14 cellular contexts compared by ENCODE assay signal in the genomic region with DNA sequence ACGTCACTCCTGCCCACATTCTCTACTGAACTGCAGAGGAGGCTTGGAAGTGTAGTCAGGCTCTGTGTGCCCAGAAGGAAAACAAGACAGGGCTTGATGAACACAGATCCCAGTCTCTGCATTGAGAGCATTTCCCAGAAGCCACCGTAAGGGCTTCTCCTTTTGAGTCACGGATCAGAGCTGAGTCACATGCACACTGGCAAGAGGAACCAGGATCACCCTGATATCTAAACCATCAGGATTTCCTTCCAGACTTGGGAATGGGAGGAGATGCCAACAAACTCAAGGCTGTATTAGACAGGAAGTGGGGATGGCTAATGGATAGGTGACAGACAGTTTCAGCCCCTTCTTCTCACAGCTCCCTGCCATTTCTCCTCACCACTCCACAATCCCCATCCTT. TPM values are rescaled to one million over a fixed set of nuclear protein-coding genes. Genes with fewer than 3 reads are reported as not detected.
A peak's percentile ranks its signal among the peaks of the same experiment; 100 is the strongest.
DNase-seq lines count a peak whose midpoint lies in the region; ATAC-seq and TF ChIP-seq lines count a peak whose summit lies in the region.
"Had no signal": no experiment of that assay in that cellular context is flagged by ENCODE, and none has a peak within 500 bp of the region (broad histone marks: within the 10 kb centered on the region; RNA-seq: fewer than 3 reads in every experiment).

No MANE protein-coding gene starts in this region.

- peak overlapping the region; percentile 42 for H2BK120ac ChIP-seq in mesenchymal stem cell (ENCODE audit: low read depth, low read length)

- WGBS in mesenchymal stem cell: 41% methylated on average over 3 of the region's 3 CpGs

- H3K4me3 Mint-ChIP-seq in CD4-positive, alpha-beta memory T cell: no peak overlapping the region
- H3K4me3 Mint-ChIP-seq: H9 had no signal

- H3K4me2 ChIP-seq in PC-3 (ENCODE audit: low read length): no peak overlapping the region
- no peak overlapping the region for H3K4me2 ChIP-seq in mesenchymal stem cell (ENCODE audit: low read length, poor library complexity, severe bottlenecking)

- H4K20me1 ChIP-seq in PC-3 (ENCODE audit: low read length): no peaks in the 10 kb centered on the region

- peak; percentile 60 for ATAC-seq in PC-3

- no TSS peak for BruUV-seq in PC-3 (replicated peaks; lab: Mats Ljungman, UMichigan)

- H3K27ac Mint-ChIP-seq in CD4-positive, alpha-beta memory T cell: no peak overlapping the region
- H3K27ac Mint-ChIP-seq: H9 had no signal

- H2AK5ac ChIP-seq in mesenchymal stem cell (ENCODE audit: low read length, severe bottlenecking): no peak overlapping the region

- H3K23ac ChIP-seq in mesenchymal stem cell (ENCODE audit: low read length in 2 of 2): no peak overlapping the region

- H4K8ac ChIP-seq in mesenchymal stem cell (ENCODE audit: low read length): peak overlapping the region; percentile 30

- H3K9ac ChIP-seq in PC-3 (ENCODE audit: low read length) (no peak overlapping the region), mesenchymal stem cell (ENCODE audit: low read length) (peak overlapping the region; percentile 20)

- no peak overlapping the region for H3K4me3 ChIP-seq in PC-3 (ENCODE audit: low read length)
- no peak overlapping the region for H3K4me3 ChIP-seq in choroid plexus epithelial cell (ENCODE audit: low read depth, low read length)
- H3K4me3 ChIP-seq in mesenchymal stem cell (ENCODE audit: insufficient read depth in 1 of 2, low read depth in 1 of 2, low read length in 2 of 2): no peak overlapping the region
- H3K4me3 ChIP-seq in CD4-positive, alpha-beta memory T cell (ENCODE audit: low read length in 2 of 2): no peak overlapping the region

- no peaks in the 10 kb centered on the region for H3K9me3 ChIP-seq in PC-3 (ENCODE audit: low read length)
- no peaks in the 10 kb centered on the region for H3K9me3 ChIP-seq in mesenchymal stem cell (ENCODE audit: control insufficient read depth, low read length)
- H3K9me3 ChIP-seq in CD4-positive, alpha-beta memory T cell (ENCODE audit: control insufficient read depth in 1 of 2, low read length in 2 of 2): no peaks in the 10 kb centered on the region

- H3K79me1 ChIP-seq in mesenchymal stem cell (replicated peaks; ENCODE audit: low read length, poor library complexity, severe bottlenecking): no peaks in the 10 kb centered on the region

- TF ChIP-seq CTCF in PC-3 (conservative IDR thresholded peaks at IDR 0.05; ENCODE audit: low read depth, low read length) (no peak), choroid plexus epithelial cell (conservative IDR thresholded peaks at IDR 0.05; ENCODE audit: low read depth, low read length) (no peak)

- no peaks in the 10 kb centered on the region for H3K79me2 ChIP-seq in PC-3 (ENCODE audit: low read length)

- no peaks in the 10 kb centered on the region for H3K4me1 Mint-ChIP-seq in CD4-positive, alpha-beta memory T cell

- no peak overlapping the region for H4K91ac ChIP-seq in mesenchymal stem cell (ENCODE audit: low read length)

- H3K27ac ChIP-seq in PC-3 (ENCODE audit: low read length) (no peak overlapping the region), mesenchymal stem cell (ENCODE audit: low read length, poor library complexity, severe bottlenecking) (no peak overlapping the region)
- H3K27ac ChIP-seq in CD4-positive, alpha-beta memory T cell (ENCODE audit: low read depth, low read length): no peak overlapping the region
- H3K27ac ChIP-seq: WERI-Rb-1 had no signal

- intact Hi-C loops in PC-3 (cut with micrococcal nuclease): no loop called here
- intact Hi-C loops in CD4-positive, alpha-beta memory T cell (cut with micrococcal nuclease): no loop called here

- no peaks in the 10 kb centered on the region for H3K36me3 Mint-ChIP-seq in CD4-positive, alpha-beta memory T cell

- H3K14ac ChIP-seq in mesenchymal stem cell (ENCODE audit: low read length in 2 of 2): peak overlapping the region in 1 of 2 experiments; percentile 11

- CTCF ChIA-PET in PC-3 (lab: Charles Lee) (no interaction called here), HEK293T (lab: Yijun Ruan, JAX) (no interaction called here)
- CTCF ChIA-PET in CD4-positive, alpha-beta memory T cell (lab: Charles Lee; ENCODE audit: partially characterized antibody): interaction anchor here (1.2 kb wide), 1 partner anchor 31 kb away, joined by 4 read pairs; no protein-coding TSS in a partner anchor

- H3F3A ChIP-seq in PC-3 (ENCODE audit: low read length, unreplicated experiment): no peaks in the 10 kb centered on the region

- peaks cover 4% of the 10 kb centered on the region; the same call in 1 of the 2 replicates for H3K4me1 ChIP-seq in PC-3 (ENCODE audit: insufficient read depth, low read length)
- H3K4me1 ChIP-seq in mesenchymal stem cell (ENCODE audit: control insufficient read depth, insufficient read depth, low read depth, low read length): peaks cover 13% of the 10 kb centered on the region
- H3K4me1 ChIP-seq in CD4-positive, alpha-beta memory T cell (ENCODE audit: insufficient read depth, low read length): no peaks in the 10 kb centered on the region

- POLR2A ChIA-PET in PC-3 (lab: Charles Lee; ENCODE audit: unreplicated experiment) (interaction anchor here (0.6 kb wide), 1 partner anchor 349 kb away, joined by 4 read pairs; a partner anchor contains a TSS), HEK293T (lab: Yijun Ruan, JAX) (interaction anchor here (0.6 kb wide), 1 partner anchor 30 kb away, joined by 3 read pairs; no protein-coding TSS in a partner anchor)
- POLR2A ChIA-PET in CD4-positive, alpha-beta memory T cell (lab: Charles Lee; ENCODE audit: partially characterized antibody): no interaction called here

- no peak overlapping the region for H2BK15ac ChIP-seq in mesenchymal stem cell (ENCODE audit: low read depth, poor library complexity, severe bottlenecking)

- no peaks in the 10 kb centered on the region for H3K9me2 ChIP-seq in PC-3 (replicated peaks; ENCODE audit: low read length)

- peaks cover 0 to 6% (median 0%) of the 10 kb centered on the region in 8 donors for H3K9me3 Mint-ChIP-seq in CD4-positive, alpha-beta memory T cell
- H3K9me3 Mint-ChIP-seq: H9 had no signal

- H3K27me3 ChIP-seq in PC-3 (ENCODE audit: low read length) (no peaks in the 10 kb centered on the region), mesenchymal stem cell (ENCODE audit: control insufficient read depth in 1 of 2, insufficient read depth in 1 of 2, low read length in 2 of 2) (no peaks in the 10 kb centered on the region)
- H3K27me3 ChIP-seq in CD4-positive, alpha-beta memory T cell (ENCODE audit: insufficient read depth, low read length): no peaks in the 10 kb centered on the region

- H2BK5ac ChIP-seq in mesenchymal stem cell (ENCODE audit: low read depth, low read length, poor library complexity, severe bottlenecking): no peak overlapping the region

- H3K18ac ChIP-seq in mesenchymal stem cell (ENCODE audit: low read depth in 1 of 2, low read length in 2 of 2): no peak overlapping the region

- H2BK12ac ChIP-seq in mesenchymal stem cell (ENCODE audit: low read length in 2 of 2): no peak overlapping the region

- DNase-seq in ELF-1 (ENCODE audit: low read depth, low spot score) (peak; percentile 25), PC-3 (peak; percentile 73), choroid plexus epithelial cell (ENCODE audit: low read depth) (peak; percentile 45), mesenchymal stem cell (peak; percentile 55), HEK293T (ENCODE audit: extremely low spot score) (no peak), middle frontal gyrus (ENCODE audit: extremely low spot score, low spot score) (no peak), NAMALWA (ENCODE audit: low spot score) (no peak)
- DNase-seq in CD4-positive, alpha-beta memory T cell: no peak
- DNase-seq: activated T-cell treated with anti-CD3 and anti-CD28 coated beads, Interleukin-2, amount 50 U/mL, for 1 hour; erythroblast; H9; NCI-H446 treated with DMSO at 0.1 percent for 48 hours; occipital lobe; WERI-Rb-1 had no signal

- no peak overlapping the region for H3K4ac ChIP-seq in mesenchymal stem cell (ENCODE audit: low read depth in 1 of 2, low read length in 2 of 2)

- peaks cover 17 to 22% of the 10 kb centered on the region in 2 donors for H3K27me3 Mint-ChIP-seq in CD4-positive, alpha-beta memory T cell

- H3K36me3 ChIP-seq in PC-3 (ENCODE audit: low read depth, low read length): no peaks in the 10 kb centered on the region
- H3K36me3 ChIP-seq in mesenchymal stem cell (ENCODE audit: control insufficient read depth in 1 of 2, insufficient read depth in 2 of 2, low read depth in 1 of 2, low read length in 2 of 2): no peaks in the 10 kb centered on the region
- no peaks in the 10 kb centered on the region for H3K36me3 ChIP-seq in CD4-positive, alpha-beta memory T cell (ENCODE audit: insufficient read depth, low read length)
- H3K36me3 ChIP-seq: WERI-Rb-1 had no signal

- peak overlapping the region; percentile 42; the same call in 1 of the 2 replicates for H2AFZ ChIP-seq in PC-3 (ENCODE audit: low read length)
- no peak overlapping the region for H2AFZ ChIP-seq in mesenchymal stem cell (ENCODE audit: low read depth, low read length)

TF ChIP-seq in HEK293T, 16 proteins besides CTCF, POLR2A, EP300 and RAD21 (continues in another document):
- TF ChIP-seq L3MBTL2 (conservative IDR thresholded peaks at IDR 0.05): no peak
- no peak for TF ChIP-seq FOXK2 (IDR thresholded peaks at IDR 0.05)
- no peak for TF ChIP-seq BHLHE40 (IDR thresholded peaks at IDR 0.05; ENCODE audit: borderline replicate concordance)
- no peak for TF ChIP-seq NFRKB (IDR thresholded peaks at IDR 0.05)
- TF ChIP-seq HDGF (IDR thresholded peaks at IDR 0.05; ENCODE audit: borderline replicate concordance): no peak
- no peak for TF ChIP-seq ZNF384 (IDR thresholded peaks at IDR 0.05)
- TF ChIP-seq ARNT (IDR thresholded peaks at IDR 0.05): no peak
- TF ChIP-seq TARDBP (IDR thresholded peaks at IDR 0.05): no peak
- TF ChIP-seq ELF4 (IDR thresholded peaks at IDR 0.05): no peak
- no peak for TF ChIP-seq FOXM1 (IDR thresholded peaks at IDR 0.05; ENCODE audit: borderline replicate concordance)
- no peak for TF ChIP-seq SUZ12 (IDR thresholded peaks at IDR 0.05)
- TF ChIP-seq FOXA1 (IDR thresholded peaks at IDR 0.05): no peak
- no peak for TF ChIP-seq SP1 (IDR thresholded peaks at IDR 0.05)

RNA-seq across cellular contexts. Expression of a gene that starts 17.7 kb away (rescaled TPM):
- not detected in 2 replicates for total RNA-seq in PC-3 (2014; rRNA removed)
- 15.8 TPM for polyA plus RNA-seq in mesenchymal stem cell (2013, experiment 1 of 2)
- polyA plus RNA-seq in mesenchymal stem cell (2013, experiment 2 of 2): 16.6 TPM
- not detected for total RNA-seq in CD4-positive, alpha-beta memory T cell
- not detected for polyA plus RNA-seq in CD4-positive, alpha-beta memory T cell

RNA-seq across cellular contexts. Expression of a gene that starts 39.1 kb away (rescaled TPM):
- total RNA-seq in PC-3 (2014; rRNA removed): 7.1 and 16.5 TPM in 2 replicates
- polyA plus RNA-seq in mesenchymal stem cell (2013, experiment 1 of 2): 3.2 TPM
- polyA plus RNA-seq in mesenchymal stem cell (2013, experiment 2 of 2): 2.3 TPM
- total RNA-seq in CD4-positive, alpha-beta memory T cell: under 1 TPM; 0.64 to 0.86 TPM
- polyA plus RNA-seq in CD4-positive, alpha-beta memory T cell: 1 to 10 TPM in 1 of 2 donors, under 1 TPM in 1; 0.42 to 1.4 TPM

Comparison
In these comparisons a context has a peak if more than half of its experiments do, and no peak if none do; other contexts are left out.
1. DNase-seq: peak in ELF-1 (single experiment), PC-3 (single experiment), choroid plexus epithelial cell (single experiment) and mesenchymal stem cell (single experiment); none in HEK293T (single experiment), middle frontal gyrus (single experiment), NAMALWA (single experiment) and CD4-positive, alpha-beta memory T cell (0 of 5).